Comparison of ENCODE assay signal across 8 cellular contexts in genomic region chr15:55168350-55168974, GRCh38. TPM values are rescaled to one million over a fixed set of nuclear protein-coding genes. Genes with fewer than 3 reads are reported as not detected.
DNase-seq lines count a peak whose midpoint lies in the region; ATAC-seq lines count a peak whose summit lies in the region.

No MANE protein-coding gene starts in this region.

- H3K4me1 ChIP-seq in CD4-positive, CD25-positive, alpha-beta regulatory T cell (ENCODE audit: control insufficient read depth, insufficient read depth, low read length, poor library complexity, severe bottlenecking), result no peaks in the 10 kb centered on the region

- no peaks in the 10 kb centered on the region for H3K9me3 ChIP-seq in CD4-positive, CD25-positive, alpha-beta regulatory T cell (ENCODE audit: control insufficient read depth in 2 of 2, low read length in 2 of 2)

- H3K27me3 Mint-ChIP-seq in CD4-positive, CD25-positive, alpha-beta regulatory T cell, result no peaks in the 10 kb centered on the region
- no peaks in the 10 kb centered on the region for H3K27me3 Mint-ChIP-seq in memory B cell

- H3K4me3 Mint-ChIP-seq in CD4-positive, CD25-positive, alpha-beta regulatory T cell, result no peak overlapping the region
- H3K4me3 Mint-ChIP-seq in memory B cell, result no peak overlapping the region

- peak; percentile 11 to 75 (median 38) for DNase-seq in CD4-positive, CD25-positive, alpha-beta regulatory T cell
- peak; percentile 27 for DNase-seq in GM19238 (ENCODE audit: insufficient read length, low spot score)
- peak; percentile 63 for DNase-seq in NCI-H510A treated with DMSO at 0.1 percent for 48 hours (lab: John Stamatoyannopoulos, UW)
- peak; percentile 26 to 40 for DNase-seq in activated CD4-positive, alpha-beta T cell treated with anti-CD3 and anti-CD28 coated beads for 24 hours (ENCODE audit: low read depth in 2 of 2)
- peak; percentile 84 for DNase-seq in dermis blood vessel endothelial cell
- DNase-seq in memory B cell (ENCODE audit: low spot score in 2 of 2), result peak; percentile 21 to 32
- peak; percentile 4 for DNase-seq in stimulated activated CD8-positive, alpha-beta memory T cell treated with anti-CD3 and anti-CD28 coated beads, Interleukin-4, amount 100 ng/mL, for 4 hours (ENCODE audit: low read depth in 2 of 2, low spot score in 1 of 2)

- H3K4me3 ChIP-seq in CD4-positive, CD25-positive, alpha-beta regulatory T cell (ENCODE audit: low read depth, low read length), result no peak overlapping the region

- no peaks in the 10 kb centered on the region for H3K36me3 Mint-ChIP-seq in CD4-positive, CD25-positive, alpha-beta regulatory T cell
- H3K36me3 Mint-ChIP-seq in memory B cell, result no peaks in the 10 kb centered on the region

- H3K27ac ChIP-seq in CD4-positive, CD25-positive, alpha-beta regulatory T cell (ENCODE audit: insufficient read depth, low read length, poor library complexity, severe bottlenecking), result no peak overlapping the region

- no peaks in the 10 kb centered on the region for H3K9me3 Mint-ChIP-seq in CD4-positive, CD25-positive, alpha-beta regulatory T cell
- no peaks in the 10 kb centered on the region for H3K9me3 Mint-ChIP-seq in memory B cell

- no peaks in the 10 kb centered on the region for H3K4me1 Mint-ChIP-seq in CD4-positive, CD25-positive, alpha-beta regulatory T cell
- H3K4me1 Mint-ChIP-seq in memory B cell, result no peaks in the 10 kb centered on the region

- no peak overlapping the region for H3K27ac Mint-ChIP-seq in CD4-positive, CD25-positive, alpha-beta regulatory T cell
- H3K27ac Mint-ChIP-seq in memory B cell, result no peak overlapping the region

- no peaks in the 10 kb centered on the region for H3K36me3 ChIP-seq in CD4-positive, CD25-positive, alpha-beta regulatory T cell (ENCODE audit: control insufficient read depth, insufficient read depth, low read length)

- no peaks in the 10 kb centered on the region for H3K27me3 ChIP-seq in CD4-positive, CD25-positive, alpha-beta regulatory T cell (ENCODE audit: control insufficient read depth, insufficient read depth, low read length)

- peak in 1 of 2 donors; percentile 53 for ATAC-seq in CD4-positive, CD25-positive, alpha-beta regulatory T cell (ENCODE audit: low read depth in 2 of 2)
- peak; percentile 95 for ATAC-seq in HG03342 (IDR thresholded peaks at IDR 0.05; ENCODE audit: unreplicated experiment)
- ATAC-seq in memory B cell (ENCODE audit: low read depth), result peak; percentile 64

RNA-seq across cellular contexts. Expression of gene RSL24D1, which starts 28.3 kb away (rescaled TPM):
- 121 TPM for total RNA-seq in CD4-positive, CD25-positive, alpha-beta regulatory T cell
- polyA plus RNA-seq in CD4-positive, CD25-positive, alpha-beta regulatory T cell, result 100 to 1,000 TPM in 3 of 4 donors, 10 to 100 TPM in 1; 85.4 to 118 (median 104) TPM
- total RNA-seq in dermis blood vessel endothelial cell, result 63.1 and 63.5 TPM in 2 replicates

Comparison
In these comparisons a context has a peak if more than half of its experiments do, and no peak if none do; other contexts are left out.
1. DNase-seq: peak in every context shown above with its lines; median percentile 84 in dermis blood vessel endothelial cell; 63 in NCI-H510A treated with DMSO at 0.1 percent for 48 hours; 38 in CD4-positive, CD25-positive, alpha-beta regulatory T cell; 33 in activated CD4-positive, alpha-beta T cell treated with anti-CD3 and anti-CD28 coated beads for 24 hours; 27 in GM19238; 26 in memory B cell; 4 in stimulated activated CD8-positive, alpha-beta memory T cell treated with anti-CD3 and anti-CD28 coated beads, Interleukin-4, amount 100 ng/mL, for 4 hours.